ENCODE assay signal across 8 cellular contexts in the genomic region with DNA sequence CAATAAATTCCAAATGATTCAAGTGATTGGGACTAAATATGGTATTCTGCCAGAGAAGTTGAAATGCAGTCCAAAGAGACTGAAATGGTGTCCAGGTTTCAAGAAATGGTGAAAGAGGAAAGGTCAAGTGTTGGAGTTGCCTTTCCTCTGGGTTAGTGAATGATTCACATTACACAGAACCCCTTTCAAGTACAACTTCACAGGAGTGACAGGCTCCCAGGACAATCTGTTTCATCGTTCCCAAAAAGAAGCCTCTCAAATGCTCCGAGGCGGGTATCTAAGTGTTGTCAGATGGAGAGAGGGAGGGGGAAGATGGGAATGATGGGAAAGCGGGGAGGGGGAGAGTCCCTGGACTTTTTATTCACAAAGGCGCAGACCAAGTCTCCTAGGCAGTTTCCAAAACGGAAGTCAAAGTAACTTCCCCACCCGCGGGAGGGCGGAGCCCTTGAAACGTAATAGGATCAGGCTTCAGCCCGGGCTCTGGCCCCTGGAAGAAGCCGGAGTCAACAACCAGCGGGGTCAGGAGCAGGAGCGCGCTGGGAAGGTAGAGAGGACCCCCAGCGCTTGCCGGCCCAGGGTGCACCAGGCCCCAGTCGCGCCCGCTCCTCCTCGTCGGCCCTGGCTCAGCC. TPM values are rescaled to one million over a fixed set of nuclear protein-coding genes. Genes with fewer than 3 reads are reported as not detected.
DNase-seq lines count a peak whose midpoint lies in the region; ATAC-seq and TF ChIP-seq lines count a peak whose summit lies in the region.

No MANE protein-coding gene starts in this region.

- TF ChIP-seq CTCF in esophagus squamous epithelium (IDR thresholded peaks at IDR 0.05) = no peak

- WGBS in esophagus squamous epithelium, 2 donors = 0 to 1% methylated on average over 7 to 12 of the region's 22 CpGs

- peak in 1 of 4 donors; percentile 38 for TF ChIP-seq POLR2A in esophagus squamous epithelium (IDR thresholded peaks at IDR 0.05)

- peak overlapping the region; percentile 96 to 98 (median 98) for H3K27ac ChIP-seq in esophagus squamous epithelium
- H3K27ac ChIP-seq in muscle layer of duodenum (ENCODE audit: low read length) = peak overlapping the region; percentile 97
- peak overlapping the region; percentile 88 for H3K27ac ChIP-seq in stomach smooth muscle (ENCODE audit: low read length)

- ATAC-seq in GM19328 (IDR thresholded peaks at IDR 0.05; ENCODE audit: unreplicated experiment) (peak; percentile 33), HG03457 (IDR thresholded peaks at IDR 0.05; ENCODE audit: unreplicated experiment) (peak; percentile 33)

- H3K4me1 ChIP-seq in esophagus squamous epithelium (peaks cover 16 to 35% (median 20%) of the 10 kb centered on the region in 3 donors), muscle layer of duodenum (ENCODE audit: control insufficient read depth in 1 of 2, insufficient read depth in 2 of 2, low read length in 2 of 2) (peaks cover 7 to 12% of the 10 kb centered on the region in 2 donors), stomach smooth muscle (ENCODE audit: control insufficient read depth, insufficient read depth, low read length) (no peaks in the 10 kb centered on the region)

- H3K36me3 ChIP-seq in esophagus squamous epithelium (no peaks in the 10 kb centered on the region), muscle layer of duodenum (ENCODE audit: control insufficient read depth in 1 of 2, insufficient read depth in 2 of 2, low read length in 2 of 2) (no peaks in the 10 kb centered on the region), stomach smooth muscle (ENCODE audit: control insufficient read depth in 2 of 2, insufficient read depth in 2 of 2, low read length in 2 of 2) (no peaks in the 10 kb centered on the region)

- DNase-seq in CMK (ENCODE audit: low read depth) (peak; percentile 60), NCI-H526 (lab: John Stamatoyannopoulos, UW) (peak; percentile 96 to 97), esophagus squamous epithelium (lab: John Stamatoyannopoulos, UW) (peak; percentile 33)
- DNase-seq in activated CD8-positive, alpha-beta memory T cell treated with anti-CD3 and anti-CD28 coated beads, Interleukin-2, amount 50 U/mL, for 4 hours = peak; percentile 48

- H3K9ac ChIP-seq in stomach smooth muscle (ENCODE audit: low read length in 2 of 2) = peak overlapping the region; percentile 78 to 87

- H3K9me3 ChIP-seq in esophagus squamous epithelium (no peaks in the 10 kb centered on the region), muscle layer of duodenum (ENCODE audit: control insufficient read depth in 1 of 2, low read length in 2 of 2) (no peaks in the 10 kb centered on the region), stomach smooth muscle (ENCODE audit: control insufficient read depth in 2 of 2, low read length in 2 of 2) (no peaks in the 10 kb centered on the region)

- H3K4me3 ChIP-seq in esophagus squamous epithelium (peak overlapping the region; percentile 73 to 93 (median 91)), muscle layer of duodenum (ENCODE audit: low read depth in 1 of 2, low read length in 2 of 2) (peak overlapping the region; percentile 83 to 96), stomach smooth muscle (ENCODE audit: low read length in 2 of 2) (peak overlapping the region; percentile 73 to 90)

- intact Hi-C loops in esophagus squamous epithelium (cut with DNase I) = no loop called here

- no peaks in the 10 kb centered on the region for H3K27me3 ChIP-seq in esophagus squamous epithelium
- no peaks in the 10 kb centered on the region for H3K27me3 ChIP-seq in muscle layer of duodenum (ENCODE audit: low read depth, low read length)
- H3K27me3 ChIP-seq in stomach smooth muscle (ENCODE audit: control insufficient read depth in 1 of 2, insufficient read depth in 2 of 2, low read length in 2 of 2) = no peaks in the 10 kb centered on the region

RNA-seq across cellular contexts. Expression of gene SLC25A13, which starts 0.7 kb away (rescaled TPM):
- total RNA-seq in esophagus squamous epithelium = 10 to 100 TPM; 12.7 to 37.3 (median 23.0) TPM

Comparison
In these comparisons a context has a peak if more than half of its experiments do, and no peak if none do; other contexts are left out.
1. Peak in every context shown above with its lines: DNase-seq, ATAC-seq, H3K4me3 ChIP-seq and H3K27ac ChIP-seq.
2. DNase-seq: peak in every context shown above with its lines; median percentile 96 in NCI-H526; 60 in CMK; 48 in activated CD8-positive, alpha-beta memory T cell treated with anti-CD3 and anti-CD28 coated beads, Interleukin-2, amount 50 U/mL, for 4 hours; 33 in esophagus squamous epithelium.